ENCODE assay signal across 8 cellular contexts in the genomic region with DNA sequence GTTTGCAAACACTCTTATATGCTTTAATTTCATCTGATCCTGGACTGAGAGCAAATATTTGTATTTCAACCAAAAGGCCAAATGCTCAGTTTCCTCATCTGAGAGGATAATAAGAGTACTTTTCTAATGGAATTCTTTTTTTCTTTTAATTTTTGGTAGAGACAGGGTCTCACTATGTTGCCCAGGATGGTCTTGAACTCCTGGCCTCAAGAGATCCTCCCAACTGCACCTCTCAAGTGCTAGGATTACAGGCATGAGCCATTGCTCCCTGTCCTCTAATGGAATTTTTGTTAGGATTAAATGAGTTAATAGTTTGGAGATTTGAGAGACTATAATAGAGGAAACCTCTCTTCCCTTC.
DNase-seq lines count a peak whose midpoint lies in the region; ATAC-seq, FAIRE-seq and TF ChIP-seq lines count a peak whose summit lies in the region.

No MANE protein-coding gene starts in this region.

- no peaks in the 10 kb centered on the region for H3K9me3 ChIP-seq in K562 (replicated peaks; ENCODE audit: control insufficient read depth, insufficient read depth, low read depth, low read length)

- no TSS peak for BruUV-seq in K562 (replicated peaks; lab: Mats Ljungman, UMichigan)

- H4K5ac ChIP-seq in mesendoderm (ENCODE audit: low read length): no peak overlapping the region

- peak overlapping the region; percentile 98 for H3K27ac Mint-ChIP-seq in activated naive CD4-positive, alpha-beta T cell treated with anti-CD3 and anti-CD28 coated beads, Interleukin-2, amount 50 U/mL, for 24 hours
- peak overlapping the region; percentile 92 for H3K27ac Mint-ChIP-seq in type B pancreatic cell

- TF ChIP-seq POLR2A in K562 (conservative IDR thresholded peaks at IDR 0.05): no peak

- H2AK5ac ChIP-seq in mesendoderm (ENCODE audit: low read length): no peak overlapping the region

- H3K4me2 ChIP-seq in K562 (ENCODE audit: insufficient read depth, low read length): peak overlapping the region; percentile 72
- no peak overlapping the region for H3K4me2 ChIP-seq in mesendoderm (ENCODE audit: low read length)

- H3K27ac ChIP-seq in K562 (ENCODE audit: extremely low read depth, low read depth, low read length) (peak overlapping the region; percentile 55; the same call in 2 of the 3 replicates), mesendoderm (ENCODE audit: low read depth, low read length) (no peak overlapping the region)

- H4K20me1 ChIP-seq in K562 (replicated peaks; ENCODE audit: control insufficient read depth, insufficient read depth, low read length): no peaks in the 10 kb centered on the region

- H3K18ac ChIP-seq in mesendoderm (ENCODE audit: low read length): peak overlapping the region; percentile 81

- intact Hi-C loops in K562 (cut with micrococcal nuclease): no loop called here

- H3K56ac ChIP-seq in mesendoderm (ENCODE audit: low read length): peak overlapping the region; percentile 39

- no peak overlapping the region for H2BK5ac ChIP-seq in mesendoderm (ENCODE audit: low read length)

- CTCF ChIA-PET in K562 (lab: Yijun Ruan, JAX; ENCODE audit: low intra/inter-chr PET ratio): interaction anchor here (0.7 kb wide), 1 partner anchor 36 kb away, joined by 3 read pairs; no protein-coding TSS in a partner anchor

- H2BK120ac ChIP-seq in mesendoderm (ENCODE audit: low read depth, low read length): no peak overlapping the region

- peak overlapping the region; percentile 93 for H2AFZ ChIP-seq in K562 (ENCODE audit: low read depth, low read length)

- H3K36me3 ChIP-seq in K562 (ENCODE audit: control insufficient read depth, insufficient read depth, low read length) (no peaks in the 10 kb centered on the region), mesendoderm (ENCODE audit: control insufficient read depth, insufficient read depth, low read length) (no peaks in the 10 kb centered on the region)

- no peaks in the 10 kb centered on the region for H3K79me1 ChIP-seq in mesendoderm (ENCODE audit: low read length)

- H3K4me1 Mint-ChIP-seq in activated naive CD4-positive, alpha-beta T cell treated with anti-CD3 and anti-CD28 coated beads, Interleukin-2, amount 50 U/mL, for 24 hours: peaks cover 58% of the 10 kb centered on the region
- H3K4me1 Mint-ChIP-seq in type B pancreatic cell (ENCODE audit: unreplicated experiment): peaks cover 20% of the 10 kb centered on the region

- H3K4me3 ChIP-seq in K562: no peak overlapping the region
- H3K4me3 ChIP-seq in mesendoderm (ENCODE audit: low read length): no peak overlapping the region

- ATAC-seq in K562 (no peak), HG03095 (IDR thresholded peaks at IDR 0.05; ENCODE audit: unreplicated experiment) (no peak), HG02798 (IDR thresholded peaks at IDR 0.05; ENCODE audit: poor library complexity, unreplicated experiment) (no peak)

- peak overlapping the region in 1 of 2 experiments; percentile 45; a peak in 2 of 4 replicates for H3K9ac ChIP-seq in K562 (ENCODE audit: insufficient read depth in 1 of 2, low read depth in 2 of 2, low read length in 2 of 2)
- peak overlapping the region; percentile 11 for H3K9ac ChIP-seq in mesendoderm (ENCODE audit: low read length)

- no peaks in the 10 kb centered on the region for H3K9me3 Mint-ChIP-seq in activated naive CD4-positive, alpha-beta T cell treated with anti-CD3 and anti-CD28 coated beads, Interleukin-2, amount 50 U/mL, for 24 hours
- H3K9me3 Mint-ChIP-seq in type B pancreatic cell: no peaks in the 10 kb centered on the region

- POLR2A ChIA-PET in K562 (lab: Yijun Ruan, JAX): no interaction called here

- H3K4me1 ChIP-seq in K562 (replicated peaks in 1 of 2; ENCODE audit: control insufficient read depth in 2 of 2, insufficient read depth in 2 of 2, low read length in 2 of 2): peaks cover 16 to 20% of the 10 kb centered on the region in 2 experiments
- H3K4me1 ChIP-seq in mesendoderm (ENCODE audit: control insufficient read depth, low read depth, low read length): no peaks in the 10 kb centered on the region

- TF ChIP-seq RAD21 in K562 (CRISPR knock-in tag; conservative IDR thresholded peaks at IDR 0.05 in 1 of 2, IDR thresholded peaks at IDR 0.05 in 1 of 2): no peak

- H3K4ac ChIP-seq in mesendoderm (ENCODE audit: low read depth, low read length): no peak overlapping the region

- FAIRE-seq in K562 (lab: Jason Lieb, UNC): no peak

- no peak overlapping the region for H2BK15ac ChIP-seq in mesendoderm (replicated peaks; ENCODE audit: low read depth)

- H3K79me2 ChIP-seq in K562 (ENCODE audit: control insufficient read depth, insufficient read depth, low read length): no peaks in the 10 kb centered on the region
- no peaks in the 10 kb centered on the region for H3K79me2 ChIP-seq in mesendoderm (ENCODE audit: control insufficient read depth, insufficient read depth, low read length)

- TF ChIP-seq EP300 in K562 (IDR thresholded peaks at IDR 0.05; ENCODE audit: low read length): no peak

- in situ Hi-C loops in K562 (cut with MboI): no loop called here

- H3K27me3 Mint-ChIP-seq in activated naive CD4-positive, alpha-beta T cell treated with anti-CD3 and anti-CD28 coated beads, Interleukin-2, amount 50 U/mL, for 24 hours: no peaks in the 10 kb centered on the region
- H3K27me3 Mint-ChIP-seq in type B pancreatic cell: no peaks in the 10 kb centered on the region

- peak overlapping the region; percentile 84 for H3K4me3 Mint-ChIP-seq in activated naive CD4-positive, alpha-beta T cell treated with anti-CD3 and anti-CD28 coated beads, Interleukin-2, amount 50 U/mL, for 24 hours
- H3K4me3 Mint-ChIP-seq in type B pancreatic cell: peak overlapping the region; percentile 82

- TF ChIP-seq CTCF in K562 (IDR thresholded peaks at IDR 0.05 in 2 of 3, conservative IDR thresholded peaks at IDR 0.05 in 1 of 3; ENCODE audit: insufficient read depth in 2 of 3, low read depth in 1 of 3, low read length in 3 of 3) (no peak), type B pancreatic cell (conservative IDR thresholded peaks at IDR 0.05) (no peak)

- no peaks in the 10 kb centered on the region for H3K27me3 ChIP-seq in K562 (ENCODE audit: control insufficient read depth in 2 of 2, insufficient read depth in 2 of 2, low read length in 2 of 2)
- H3K27me3 ChIP-seq in mesendoderm (ENCODE audit: insufficient read depth, low read length, poor library complexity): no peaks in the 10 kb centered on the region

- DNase-seq in activated naive CD4-positive, alpha-beta T cell treated with anti-CD3 and anti-CD28 coated beads, Interleukin-2, amount 50 U/mL, for 16 hours: no peak
- DNase-seq in K562 (ENCODE audit: extremely low read depth in 1 of 4, low spot score in 3 of 4): no peak
- no peak for DNase-seq in mesendoderm
- no peak for DNase-seq in type B pancreatic cell (ENCODE audit: extremely low spot score, unreplicated experiment)
- DNase-seq in EL: no peak

- H3K9me1 ChIP-seq in K562 (ENCODE audit: control insufficient read depth, insufficient read depth, low read length): no peaks in the 10 kb centered on the region

- no peaks in the 10 kb centered on the region for H3K36me3 Mint-ChIP-seq in activated naive CD4-positive, alpha-beta T cell treated with anti-CD3 and anti-CD28 coated beads, Interleukin-2, amount 50 U/mL, for 24 hours
- no peaks in the 10 kb centered on the region for H3K36me3 Mint-ChIP-seq in type B pancreatic cell

- no peak overlapping the region for H4K8ac ChIP-seq in mesendoderm (ENCODE audit: low read depth, low read length)

- no peak overlapping the region for H3K23ac ChIP-seq in mesendoderm (ENCODE audit: low read length)

TF ChIP-seq in K562, 482 proteins besides CTCF, POLR2A, EP300 and RAD21:
- TF ChIP-seq CREM (IDR thresholded peaks at IDR 0.05; ENCODE audit: low read depth) (no peak), MCM5 (IDR thresholded peaks at IDR 0.05; ENCODE audit: low read depth) (no peak), SMARCA5 (IDR thresholded peaks at IDR 0.05) (0 out of 2 replicates have a peak, but pooled peaks have one; percentile 29), KLF13 (tag; IDR thresholded peaks at IDR 0.05; ENCODE audit: borderline replicate concordance, low read depth) (0 out of 2 replicates have a peak, but pooled peaks have one; percentile 1), HMG20B (CRISPR knock-in tag; IDR thresholded peaks at IDR 0.05) (no peak), NR4A1 (CRISPR knock-in tag; IDR thresholded peaks at IDR 0.05) (no peak), NR4A1 (tag; IDR thresholded peaks at IDR 0.05) (no peak), MTA1 (IDR thresholded peaks at IDR 0.05; ENCODE audit: borderline replicate concordance) (no peak), GTF2E2 (tag; IDR thresholded peaks at IDR 0.05) (0 out of 2 replicates have a peak, but pooled peaks have one; percentile 22), ZKSCAN8 (CRISPR knock-in tag; IDR thresholded peaks at IDR 0.05) (peak; percentile 74; the same call in 1 of the 2 replicates), KDM1A (IDR thresholded peaks at IDR 0.05) (no peak), ETV1 (tag; conservative IDR thresholded peaks at IDR 0.05; ENCODE audit: low read depth) (no peak)
- TF ChIP-seq, protein P1, sequence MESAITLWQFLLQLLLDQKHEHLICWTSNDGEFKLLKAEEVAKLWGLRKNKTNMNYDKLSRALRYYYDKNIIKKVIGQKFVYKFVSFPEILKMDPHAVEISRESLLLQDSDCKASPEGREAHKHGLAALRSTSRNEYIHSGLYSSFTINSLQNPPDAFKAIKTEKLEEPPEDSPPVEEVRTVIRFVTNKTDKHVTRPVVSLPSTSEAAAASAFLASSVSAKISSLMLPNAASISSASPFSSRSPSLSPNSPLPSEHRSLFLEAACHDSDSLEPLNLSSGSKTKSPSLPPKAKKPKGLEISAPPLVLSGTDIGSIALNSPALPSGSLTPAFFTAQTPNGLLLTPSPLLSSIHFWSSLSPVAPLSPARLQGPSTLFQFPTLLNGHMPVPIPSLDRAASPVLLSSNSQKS (CRISPR knock-in tag; IDR thresholded peaks at IDR 0.05): no peak
- TF ChIP-seq, protein P2, sequence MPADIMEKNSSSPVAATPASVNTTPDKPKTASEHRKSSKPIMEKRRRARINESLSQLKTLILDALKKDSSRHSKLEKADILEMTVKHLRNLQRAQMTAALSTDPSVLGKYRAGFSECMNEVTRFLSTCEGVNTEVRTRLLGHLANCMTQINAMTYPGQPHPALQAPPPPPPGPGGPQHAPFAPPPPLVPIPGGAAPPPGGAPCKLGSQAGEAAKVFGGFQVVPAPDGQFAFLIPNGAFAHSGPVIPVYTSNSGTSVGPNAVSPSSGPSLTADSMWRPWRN (IDR thresholded peaks at IDR 0.05; ENCODE audit: low read depth): no peak
